ENCODE assay signal across 2 cellular contexts in the genomic region with DNA sequence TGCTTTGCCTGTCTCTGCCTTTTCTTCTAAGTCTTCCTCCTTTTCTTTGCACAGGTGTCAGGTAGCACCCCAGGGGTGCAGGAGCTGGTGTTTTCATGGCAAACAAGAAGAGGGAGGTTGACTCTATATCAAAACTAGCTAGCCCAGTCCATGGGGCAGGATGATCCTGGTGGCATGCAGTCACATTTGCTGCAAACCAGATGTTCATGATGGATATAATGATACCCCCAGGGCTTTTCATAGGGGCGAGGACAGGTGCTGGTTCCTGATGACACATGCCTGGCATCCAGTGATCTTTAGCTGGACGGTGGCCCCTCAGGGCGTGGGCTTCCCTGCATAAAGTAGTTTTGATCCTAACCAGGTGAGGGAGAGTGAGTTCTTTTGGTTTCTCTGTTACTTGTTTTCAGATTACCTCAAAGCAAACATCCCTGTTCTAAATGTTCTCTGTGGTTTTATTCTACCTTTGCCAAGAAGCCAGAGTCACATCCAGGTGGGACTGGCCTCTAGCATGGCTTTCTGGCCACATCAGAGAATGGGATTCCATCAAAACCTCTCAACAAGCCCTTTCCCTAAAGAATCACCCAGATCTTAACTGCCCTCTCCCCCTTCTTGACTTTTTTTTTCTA.
TF ChIP-seq lines count a peak whose summit lies in the region.

No MANE protein-coding gene starts in this region.

TF ChIP-seq in SK-N-SH, 30 proteins besides CTCF, POLR2A, EP300 and RAD21 (continued from another document):
- no peak for TF ChIP-seq NRF1 (IDR thresholded peaks at IDR 0.05; ENCODE audit: low read depth, low read length)
- TF ChIP-seq TAF1 (IDR thresholded peaks at IDR 0.05; ENCODE audit: borderline replicate concordance, low read depth, low read length), result no peak

TF ChIP-seq in SK-N-SH treated with all-trans-retinoic acid at 6 μM for 48 hours, 23 proteins besides CTCF, POLR2A, EP300 and RAD21:
- TF ChIP-seq, protein P1, sequence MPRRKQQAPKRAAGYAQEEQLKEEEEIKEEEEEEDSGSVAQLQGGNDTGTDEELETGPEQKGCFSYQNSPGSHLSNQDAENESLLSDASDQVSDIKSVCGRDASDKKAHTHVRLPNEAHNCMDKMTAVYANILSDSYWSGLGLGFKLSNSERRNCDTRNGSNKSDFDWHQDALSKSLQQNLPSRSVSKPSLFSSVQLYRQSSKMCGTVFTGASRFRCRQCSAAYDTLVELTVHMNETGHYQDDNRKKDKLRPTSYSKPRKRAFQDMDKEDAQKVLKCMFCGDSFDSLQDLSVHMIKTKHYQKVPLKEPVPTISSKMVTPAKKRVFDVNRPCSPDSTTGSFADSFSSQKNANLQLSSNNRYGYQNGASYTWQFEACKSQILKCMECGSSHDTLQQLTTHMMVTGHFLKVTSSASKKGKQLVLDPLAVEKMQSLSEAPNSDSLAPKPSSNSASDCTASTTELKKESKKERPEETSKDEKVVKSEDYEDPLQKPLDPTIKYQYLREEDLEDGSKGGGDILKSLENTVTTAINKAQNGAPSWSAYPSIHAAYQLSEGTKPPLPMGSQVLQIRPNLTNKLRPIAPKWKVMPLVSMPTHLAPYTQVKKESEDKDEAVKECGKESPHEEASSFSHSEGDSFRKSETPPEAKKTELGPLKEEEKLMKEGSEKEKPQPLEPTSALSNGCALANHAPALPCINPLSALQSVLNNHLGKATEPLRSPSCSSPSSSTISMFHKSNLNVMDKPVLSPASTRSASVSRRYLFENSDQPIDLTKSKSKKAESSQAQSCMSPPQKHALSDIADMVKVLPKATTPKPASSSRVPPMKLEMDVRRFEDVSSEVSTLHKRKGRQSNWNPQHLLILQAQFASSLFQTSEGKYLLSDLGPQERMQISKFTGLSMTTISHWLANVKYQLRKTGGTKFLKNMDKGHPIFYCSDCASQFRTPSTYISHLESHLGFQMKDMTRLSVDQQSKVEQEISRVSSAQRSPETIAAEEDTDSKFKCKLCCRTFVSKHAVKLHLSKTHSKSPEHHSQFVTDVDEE (CRISPR knock-in tag; IDR thresholded peaks at IDR 0.05), result no peak
- no peak for TF ChIP-seq ISL1 (CRISPR knock-in tag; IDR thresholded peaks at IDR 0.05)
- no peak for TF ChIP-seq GLIS3 (CRISPR knock-in tag; IDR thresholded peaks at IDR 0.05)
- no peak for TF ChIP-seq ESRRG (CRISPR knock-in tag; IDR thresholded peaks at IDR 0.05)
- no peak for TF ChIP-seq TCF4 (CRISPR knock-in tag; IDR thresholded peaks at IDR 0.05; ENCODE audit: borderline replicate concordance)
- TF ChIP-seq PPARA (CRISPR knock-in tag; IDR thresholded peaks at IDR 0.05; ENCODE audit: borderline replicate concordance), result no peak
